ENCODE assay signal across 8 cellular contexts in the genomic region with DNA sequence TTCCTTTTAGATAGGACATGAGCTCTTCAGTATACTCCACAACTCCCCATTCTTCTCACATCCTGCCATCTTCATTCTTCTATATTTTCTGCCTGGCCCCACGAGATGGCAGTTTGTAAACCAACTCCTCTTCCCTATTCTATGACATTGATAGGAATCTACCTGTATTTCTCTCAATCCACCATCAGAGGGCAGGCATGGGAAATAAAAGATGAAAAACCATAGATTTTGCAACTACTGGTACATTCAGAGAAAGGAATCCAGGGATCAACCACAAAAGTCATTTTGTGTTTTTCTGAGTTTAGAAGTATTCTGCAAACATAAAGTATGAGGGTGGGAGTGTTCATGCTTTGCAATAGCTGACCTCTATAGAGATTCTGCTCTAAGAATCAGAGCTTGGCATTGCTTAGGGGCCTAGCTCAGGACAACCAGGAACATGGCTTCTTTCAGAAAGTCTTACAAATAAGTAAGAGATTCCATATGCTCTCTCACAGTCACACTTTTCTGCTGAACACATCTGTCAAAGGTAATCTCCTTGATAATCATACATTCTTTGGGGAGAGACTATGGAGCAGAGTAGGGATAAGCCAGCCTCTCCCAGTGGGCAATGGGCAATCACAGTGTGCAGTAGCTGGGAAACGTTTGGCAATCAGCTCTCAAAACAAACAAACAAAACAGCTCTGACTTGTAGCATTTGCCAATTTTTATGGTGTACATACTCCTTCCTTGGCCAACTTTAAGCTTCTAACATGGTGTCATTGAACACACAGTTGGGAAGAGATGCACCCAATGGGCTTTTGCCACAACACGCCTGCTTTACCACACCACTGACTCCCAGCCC. TPM values are rescaled to one million over a fixed set of nuclear protein-coding genes. Genes with fewer than 3 reads are reported as not detected.
DNase-seq lines count a peak whose midpoint lies in the region; ATAC-seq and TF ChIP-seq lines count a peak whose summit lies in the region.

No MANE protein-coding gene starts in this region.

- no peaks in the 10 kb centered on the region for H3K9me3 ChIP-seq in ascending aorta

- no peaks in the 10 kb centered on the region for H3K36me3 ChIP-seq in ascending aorta

- peak; percentile 28 for DNase-seq in NCI-H510A treated with DMSO at 0.1 percent for 48 hours (lab: John Stamatoyannopoulos, UW)
- no peak for DNase-seq in NCI-H510A (lab: John Stamatoyannopoulos, UW)
- peak; percentile 61 for DNase-seq in NCI-H2196 (lab: John Stamatoyannopoulos, UW; ENCODE audit: unreplicated experiment)
- no peak for DNase-seq in ascending aorta (ENCODE audit: low spot score in 2 of 2)
- peak; percentile 3 for DNase-seq in iPS DF 19.7 (ENCODE audit: low read depth, low spot score)
- peak; percentile 71 for DNase-seq in smooth muscle cell of the brain vasculature (ENCODE audit: low read depth, low spot score)

- no peak overlapping the region for H3K27ac ChIP-seq in ascending aorta

- H3K27me3 ChIP-seq in ascending aorta: no peaks in the 10 kb centered on the region

- intact Hi-C loops in ascending aorta (cut with DNase I): loop anchor here (1.0 kb wide), 1 partner anchor 294 kb away; no protein-coding TSS in a partner anchor

- peak; percentile 26 to 52 (median 45) for TF ChIP-seq CTCF in ascending aorta (IDR thresholded peaks at IDR 0.05)

- no peak overlapping the region for H3K4me3 ChIP-seq in ascending aorta

- peak; percentile 64 for ATAC-seq in HG02642 (IDR thresholded peaks at IDR 0.05; ENCODE audit: poor library complexity, unreplicated experiment)
- ATAC-seq in GM18511 (IDR thresholded peaks at IDR 0.05; ENCODE audit: unreplicated experiment): no peak

- H3K4me1 ChIP-seq in ascending aorta: no peaks in the 10 kb centered on the region

RNA-seq across cellular contexts. Expression of a gene that starts 43.1 kb away (rescaled TPM):
- 19.1 TPM for total RNA-seq in ascending aorta

Comparison
In these comparisons a context has a peak if more than half of its experiments do, and no peak if none do; other contexts are left out.
1. DNase-seq: peak in NCI-H510A treated with DMSO at 0.1 percent for 48 hours (single experiment), NCI-H2196 (single experiment), iPS DF 19.7 (single experiment) and smooth muscle cell of the brain vasculature (single experiment); none in NCI-H510A (single experiment) and ascending aorta (0 of 2).